In the genomic region with DNA sequence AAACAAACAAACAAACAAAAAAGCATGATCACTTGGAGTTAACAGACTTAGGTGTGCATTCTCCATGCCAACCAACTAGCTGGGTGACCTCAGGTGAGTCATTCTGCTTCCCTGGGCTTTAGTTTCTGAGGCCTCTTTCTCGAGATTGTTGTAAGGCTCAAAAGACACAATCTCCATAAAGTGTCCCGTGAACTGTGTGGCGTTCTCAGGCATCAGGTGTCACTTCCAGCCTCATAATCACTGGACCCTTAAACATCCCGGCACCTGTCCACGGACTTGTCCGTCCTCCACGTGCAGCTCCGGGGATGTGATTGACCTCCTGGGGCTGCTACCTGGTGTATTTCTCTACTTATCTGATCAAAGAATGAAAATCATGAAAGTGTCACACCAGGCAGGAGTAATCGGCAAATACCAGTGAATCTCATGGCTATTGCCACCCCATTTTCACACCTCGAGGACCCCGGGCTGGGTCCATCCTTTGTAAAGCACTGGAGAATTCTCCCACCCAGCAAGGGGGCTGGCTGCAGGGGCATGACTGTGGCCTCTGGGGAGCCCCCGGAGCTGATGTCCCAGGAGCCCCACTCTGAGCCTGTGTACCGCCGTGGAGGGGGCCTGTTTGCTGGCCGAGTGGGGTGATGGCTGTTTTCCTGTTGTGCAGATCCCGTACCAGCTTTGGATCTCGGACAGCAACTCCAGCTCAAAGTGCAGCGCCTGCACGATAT, we compare ENCODE assay signal across 16 cellular contexts.
DNase-seq lines count a peak whose midpoint lies in the region; TF ChIP-seq lines count a peak whose summit lies in the region.
"Had no signal": no experiment of that assay in that cellular context is flagged by ENCODE, and none has a peak within 500 bp of the region (broad histone marks: within the 10 kb centered on the region; RNA-seq: fewer than 3 reads in every experiment).

No MANE protein-coding gene starts in this region.

- H3K36me3 ChIP-seq in BE2C = no peaks in the 10 kb centered on the region; the same call in 1 of the 2 replicates

- no peaks in the 10 kb centered on the region for H3K27me3 ChIP-seq in BE2C

- in situ Hi-C loops in Caki2 (cut with HindIII; ENCODE audit: low pct_unique_long_range_greater_than_20kb, low sequenced_read_pairs) = no loop called here

- H3K4me1 ChIP-seq in BE2C = peaks cover 3% of the 10 kb centered on the region; the same call in 1 of the 2 replicates

- no peak for TF ChIP-seq CTCF in BE2C (IDR thresholded peaks at IDR 0.05; ENCODE audit: low read depth, low read length)

- no peaks in the 10 kb centered on the region for H3K9me3 ChIP-seq in BE2C

- no peak overlapping the region for H3K4me3 ChIP-seq in BE2C (ENCODE audit: low read depth, low read length)

- DNase-seq in Caki2 (ENCODE audit: low read depth) (peak; percentile 8), LoVo (ENCODE audit: low spot score) (peak; percentile 65), islet precursor cell (peak; percentile 75), renal cortical epithelial cell (ENCODE audit: low read depth) (peak; percentile 60), mesenteric fat pad (ENCODE audit: low spot score) (no peak), epidermal melanocyte (ENCODE audit: insufficient read length, low spot score) (no peak), HuH-7 (ENCODE audit: low spot score) (no peak), BE2C (no peak)
- DNase-seq: activated CD4-positive, alpha-beta T cell treated with anti-CD3 and anti-CD28 coated beads, Interleukin-2, amount 50 U/mL, for 4 hours; hippocampal formation; immature natural killer cell; NCI-H1092 treated with DMSO at 0.1 percent for 48 hours; NCI-H2029 treated with DMSO at 0.1 percent for 48 hours; NCI-H226; NCI-H774; stimulated activated CD4-positive, alpha-beta T cell treated with anti-CD3 and anti-CD28 coated beads, Interleukin-1b, Interleukin-23, amount 100 ng/mL, for 48 hours had no signal

Comparison
In these comparisons a context has a peak if more than half of its experiments do, and no peak if none do; other contexts are left out.
1. DNase-seq: peak in Caki2 (single experiment), LoVo (single experiment), islet precursor cell (single experiment) and renal cortical epithelial cell (single experiment); none in mesenteric fat pad (single experiment), epidermal melanocyte (single experiment), HuH-7 (single experiment) and BE2C (single experiment).